Comparison of ENCODE assay signal across 1 cellular context in genomic region chr16:87983416-87984097, GRCh38.
TF ChIP-seq lines count a peak whose summit lies in the region.

No MANE protein-coding gene starts in this region.

TF ChIP-seq in IMR-90, 13 proteins besides CTCF, POLR2A, EP300 and RAD21:
- TF ChIP-seq BHLHE40 (IDR thresholded peaks at IDR 0.05; ENCODE audit: low read depth, low read length) (peak; percentile 26; the same call in 1 of the 2 replicates), USF2 (IDR thresholded peaks at IDR 0.05; ENCODE audit: low read depth, low read length) (peak; percentile 38; the same call in 1 of the 2 replicates), SMC3 (IDR thresholded peaks at IDR 0.05; ENCODE audit: low read depth, low read length) (peak; percentile 34; the same call in 1 of the 2 replicates)
